ENCODE assay signal across 13 cellular contexts in the genomic region with DNA sequence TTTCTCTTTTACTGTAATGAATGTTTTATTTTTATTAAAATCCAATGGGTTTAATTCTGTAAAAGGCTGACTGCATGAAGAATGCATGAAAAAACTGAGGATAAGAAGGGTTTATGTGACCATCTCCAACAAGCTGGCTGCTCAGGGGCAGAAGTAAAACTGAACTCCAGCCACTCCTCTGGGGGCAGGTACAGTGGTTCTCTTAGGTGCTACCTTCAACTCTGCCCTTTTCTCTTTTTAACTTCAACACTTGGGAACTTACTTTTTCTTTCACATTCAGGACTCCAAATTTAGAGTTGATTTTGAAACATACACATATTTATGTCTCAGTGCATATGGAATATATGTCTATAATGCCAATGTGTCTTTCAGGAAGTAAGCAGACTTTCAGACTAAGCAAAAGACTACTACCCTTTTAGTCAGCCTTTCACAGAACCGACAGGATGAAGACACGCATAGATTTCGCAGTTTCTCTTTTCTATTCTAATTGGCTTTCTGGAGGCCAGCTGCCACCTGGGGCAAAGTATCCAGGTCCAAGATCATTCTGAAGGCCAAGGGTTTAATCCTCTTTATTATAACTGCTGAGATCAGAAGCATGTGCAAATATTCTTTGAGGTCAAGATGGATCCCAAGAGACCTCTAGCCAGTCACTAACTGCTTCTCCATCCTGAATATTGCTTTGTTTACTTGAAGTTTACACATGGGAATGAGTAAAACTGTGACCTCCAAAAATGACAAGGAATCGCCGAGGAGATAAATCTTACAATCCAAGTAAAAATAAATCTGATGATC. TPM values are rescaled to one million over a fixed set of nuclear protein-coding genes. Genes with fewer than 3 reads are reported as not detected.
DNase-seq lines count a peak whose midpoint lies in the region; ATAC-seq and TF ChIP-seq lines count a peak whose summit lies in the region.
"Had no signal": no experiment of that assay in that cellular context is flagged by ENCODE, and none has a peak within 500 bp of the region (broad histone marks: within the 10 kb centered on the region; RNA-seq: fewer than 3 reads in every experiment).

No MANE protein-coding gene starts in this region.

- H3K27ac ChIP-seq in esophagus (ENCODE audit: low read depth in 2 of 2, low read length in 1 of 2), result peak overlapping the region; percentile 73 to 74

- ATAC-seq in GM18519 (IDR thresholded peaks at IDR 0.05; ENCODE audit: low FRiP score, unreplicated experiment) (peak; percentile 45), GM21390 (IDR thresholded peaks at IDR 0.05; ENCODE audit: unreplicated experiment) (peak; percentile 63), HG03064 (IDR thresholded peaks at IDR 0.05; ENCODE audit: low read depth, unreplicated experiment) (peak; percentile 69)

- no peak overlapping the region for H3K4me3 Mint-ChIP-seq in chondrocyte (ENCODE audit: unreplicated experiment)
- H3K4me3 Mint-ChIP-seq: activated naive CD8-positive, alpha-beta T cell treated with anti-CD3 and anti-CD28 coated beads, Interleukin-2, amount 10 ng/mL, durations not matched to agents 7 days and 5 days; CD8-positive, alpha-beta memory T cell had no signal

- no peaks in the 10 kb centered on the region for H3K4me1 Mint-ChIP-seq in chondrocyte (ENCODE audit: low read depth)
- H3K4me1 Mint-ChIP-seq: activated naive CD8-positive, alpha-beta T cell treated with anti-CD3 and anti-CD28 coated beads, Interleukin-2, amount 10 ng/mL, durations not matched to agents 7 days and 5 days; CD8-positive, alpha-beta memory T cell had no signal

- no peaks in the 10 kb centered on the region for H3K36me3 Mint-ChIP-seq in chondrocyte (ENCODE audit: low read depth)
- H3K36me3 Mint-ChIP-seq: activated naive CD8-positive, alpha-beta T cell treated with anti-CD3 and anti-CD28 coated beads, Interleukin-2, amount 10 ng/mL, durations not matched to agents 7 days and 5 days had no signal

- peaks cover 2 to 3% of the 10 kb centered on the region in 2 donors for H3K4me1 ChIP-seq in esophagus (ENCODE audit: control insufficient read depth in 2 of 2, insufficient read depth in 2 of 2, low read length in 1 of 2)

- no peak for TF ChIP-seq CTCF in chondrocyte (IDR thresholded peaks at IDR 0.05)

- H3K4me3 ChIP-seq in esophagus (ENCODE audit: low read depth in 1 of 2, low read length in 2 of 2), result no peak overlapping the region
- H3K4me3 ChIP-seq: dorsolateral prefrontal cortex had no signal

- H3K27me3 ChIP-seq in esophagus (ENCODE audit: control insufficient read depth in 1 of 2, insufficient read depth in 2 of 2, low read length in 2 of 2), result no peaks in the 10 kb centered on the region

- H3K27ac Mint-ChIP-seq in chondrocyte (ENCODE audit: unreplicated experiment), result no peak overlapping the region
- H3K27ac Mint-ChIP-seq: activated naive CD8-positive, alpha-beta T cell treated with anti-CD3 and anti-CD28 coated beads, Interleukin-2, amount 10 ng/mL, durations not matched to agents 7 days and 5 days; CD8-positive, alpha-beta memory T cell had no signal

- H3K9me3 Mint-ChIP-seq in chondrocyte (ENCODE audit: low read depth), result peaks cover 3% of the 10 kb centered on the region
- H3K9me3 Mint-ChIP-seq: activated naive CD8-positive, alpha-beta T cell treated with anti-CD3 and anti-CD28 coated beads, Interleukin-2, amount 10 ng/mL, durations not matched to agents 7 days and 5 days; CD8-positive, alpha-beta memory T cell had no signal

- WGBS in esophagus, 2 donors, result 54 to 62% methylated on average over 5 of the region's 5 CpGs

- peaks cover 8 to 10% of the 10 kb centered on the region in 2 donors for H3K36me3 ChIP-seq in esophagus (ENCODE audit: control insufficient read depth in 2 of 2, insufficient read depth in 2 of 2, low read length in 1 of 2)

- H3K9me3 ChIP-seq in esophagus (ENCODE audit: control insufficient read depth in 2 of 2, insufficient read depth in 1 of 2, low read depth in 1 of 2, low read length in 1 of 2), result peaks cover 0 to 7% of the 10 kb centered on the region in 2 donors

- no peaks in the 10 kb centered on the region for H3K27me3 Mint-ChIP-seq in chondrocyte (ENCODE audit: low read depth)
- H3K27me3 Mint-ChIP-seq: activated naive CD8-positive, alpha-beta T cell treated with anti-CD3 and anti-CD28 coated beads, Interleukin-2, amount 10 ng/mL, durations not matched to agents 7 days and 5 days had no signal

- no peak for DNase-seq in stimulated activated CD4-positive, alpha-beta T cell treated with anti-CD3 and anti-CD28 coated beads, Interleukin-4, amount 100 ng/mL, for 24 hours
- DNase-seq in chondrocyte (ENCODE audit: low spot score), result no peak
- DNase-seq in activated T-cell treated with anti-CD3 and anti-CD28 coated beads for 4 hours, result no peak
- DNase-seq in stimulated activated CD4-positive, alpha-beta T cell treated with anti-CD3 and anti-CD28 coated beads, Interleukin-15, amount 100 ng/mL, for 24 hours, result no peak
- DNase-seq: activated naive CD8-positive, alpha-beta T cell treated with anti-CD3 and anti-CD28 coated beads, Interleukin-2, amount 10 ng/mL, durations not matched to agents 7 days and 5 days; CD8-positive, alpha-beta memory T cell; dorsolateral prefrontal cortex; NCI-H146; right cardiac atrium had no signal

RNA-seq across cellular contexts. Expression of a gene that starts 30.7 kb away (rescaled TPM):
- 10 to 100 TPM in 1 of 2 donors, 1 to 10 TPM in 1; 2.6 to 14.5 TPM for polyA plus RNA-seq in esophagus
- not detected in 3 replicates for total RNA-seq in chondrocyte
- polyA plus RNA-seq: CD8-positive, alpha-beta memory T cell had no signal
